1 cellular context compared by ENCODE assay signal in genomic region chr1:43946244-43947060, GRCh38.
TF ChIP-seq lines count a peak whose summit lies in the region.

TSS of gene IPO13 (plus strand) at chr1:43946950. CDS start at chr1:43947601, 651 bp downstream.

TF ChIP-seq in K562, 482 proteins besides CTCF, POLR2A, EP300 and RAD21 (continued from another document and continues in another):
- TF ChIP-seq HES1 (IDR thresholded peaks at IDR 0.05; ENCODE audit: low read depth): no peak
- no peak for TF ChIP-seq ID3 (CRISPR knock-in tag; IDR thresholded peaks at IDR 0.05)
- peak; percentile 92 for TF ChIP-seq ID3 (tag; IDR thresholded peaks at IDR 0.05)
- no peak for TF ChIP-seq PTTG1 (tag; IDR thresholded peaks at IDR 0.05; ENCODE audit: low read depth)
- no peak for TF ChIP-seq ELK3 (CRISPR knock-in tag; IDR thresholded peaks at IDR 0.05)
- TF ChIP-seq ARID3A (IDR thresholded peaks at IDR 0.05; ENCODE audit: borderline replicate concordance, low read depth, low read length): no peak
- no peak for TF ChIP-seq SMAD1 (IDR thresholded peaks at IDR 0.05; ENCODE audit: low read depth, low read length, partially characterized antibody)
- no peak for TF ChIP-seq ZNF512 (tag; IDR thresholded peaks at IDR 0.05)
- TF ChIP-seq RFX5 (IDR thresholded peaks at IDR 0.05; ENCODE audit: low read depth, low read length): 0 out of 2 replicates have a peak, but pooled peaks have one; percentile 31
- TF ChIP-seq MAFF (IDR thresholded peaks at IDR 0.05; ENCODE audit: low read length): no peak
- peak in 1 of 2 experiments; percentile 72; a peak in 1 of 4 replicates for TF ChIP-seq TBL1XR1 (IDR thresholded peaks at IDR 0.05; ENCODE audit: low read length in 2 of 2)
- TF ChIP-seq RBM25 (IDR thresholded peaks at IDR 0.05; ENCODE audit: low read depth, low read length, severe bottlenecking): no peak
- peak; percentile 76 for TF ChIP-seq C11orf30 (IDR thresholded peaks at IDR 0.05; ENCODE audit: low read depth)
- no peak for TF ChIP-seq ZFP30 (CRISPR knock-in tag; IDR thresholded peaks at IDR 0.05; ENCODE audit: borderline replicate concordance)
- TF ChIP-seq ZNF274 (IDR thresholded peaks at IDR 0.05; ENCODE audit: borderline replicate concordance, low read depth, low read length): no peak
- TF ChIP-seq THRAP3 (IDR thresholded peaks at IDR 0.05; ENCODE audit: borderline replicate concordance): no peak
- TF ChIP-seq RB1 (IDR thresholded peaks at IDR 0.05; ENCODE audit: low read depth): peak; percentile 99
- TF ChIP-seq CTBP1 (IDR thresholded peaks at IDR 0.05; ENCODE audit: borderline replicate concordance): peak; percentile 95
- peak; percentile 90 for TF ChIP-seq ATF7 (IDR thresholded peaks at IDR 0.05)
- peak; percentile 28; the same call in 1 of the 2 replicates for TF ChIP-seq TAF7 (tag; IDR thresholded peaks at IDR 0.05)
- 0 out of 2 replicates have a peak, but pooled peaks have one; percentile 51 for TF ChIP-seq FOXK1 (CRISPR knock-in tag; IDR thresholded peaks at IDR 0.05; ENCODE audit: borderline replicate concordance)
- TF ChIP-seq ZNF561 (CRISPR knock-in tag; conservative IDR thresholded peaks at IDR 0.05): no peak
- peak; percentile 59; the same call in 1 of the 2 replicates for TF ChIP-seq E2F5 (CRISPR knock-in tag; IDR thresholded peaks at IDR 0.05)
- TF ChIP-seq SIRT6 (IDR thresholded peaks at IDR 0.05; ENCODE audit: low read depth, low read length): no peak
- peak; percentile 69 for TF ChIP-seq SREBF1 (IDR thresholded peaks at IDR 0.05; ENCODE audit: borderline replicate concordance, low read depth, low read length)
- TF ChIP-seq MCM3 (IDR thresholded peaks at IDR 0.05): no peak
- no peak for TF ChIP-seq MED1 (CRISPR knock-in tag; IDR thresholded peaks at IDR 0.05; ENCODE audit: borderline replicate concordance)
- no peak for TF ChIP-seq HNRNPUL1 (IDR thresholded peaks at IDR 0.05; ENCODE audit: low read length)
- no peak for TF ChIP-seq ZNF778 (CRISPR knock-in tag; IDR thresholded peaks at IDR 0.05)
- TF ChIP-seq FIP1L1 (IDR thresholded peaks at IDR 0.05; ENCODE audit: low read depth, low read length, poor library complexity, severe bottlenecking): peak; percentile 100
- TF ChIP-seq MBD2 (IDR thresholded peaks at IDR 0.05; ENCODE audit: borderline replicate concordance, low read depth): peak; percentile 77
- TF ChIP-seq PCBP1 (IDR thresholded peaks at IDR 0.05; ENCODE audit: low read depth, low read length, poor library complexity, severe bottlenecking): peak; percentile 89
- TF ChIP-seq PRDM10 (IDR thresholded peaks at IDR 0.05; ENCODE audit: partially characterized antibody): peak; percentile 27
- no peak for TF ChIP-seq HNRNPH1 (optimal IDR thresholded peaks at IDR 0.05; ENCODE audit: low read depth, low read length)
- peak; percentile 95 for TF ChIP-seq NKRF (IDR thresholded peaks at IDR 0.05; ENCODE audit: borderline replicate concordance)
- TF ChIP-seq NFYB (IDR thresholded peaks at IDR 0.05; ENCODE audit: extremely low read depth, insufficient read length): no peak
- no peak for TF ChIP-seq ZNF133 (CRISPR knock-in tag; IDR thresholded peaks at IDR 0.05)
- TF ChIP-seq MXI1 (IDR thresholded peaks at IDR 0.05; ENCODE audit: low read depth, low read length): peak; percentile 94
- peak; percentile 96; a peak in 3 of 4 replicates for TF ChIP-seq MAZ (CRISPR knock-in tag; conservative IDR thresholded peaks at IDR 0.05 in 1 of 2, IDR thresholded peaks at IDR 0.05 in 1 of 2)
- no peak for TF ChIP-seq RERE (CRISPR knock-in tag; IDR thresholded peaks at IDR 0.05; ENCODE audit: borderline replicate concordance)
- TF ChIP-seq BDP1 (IDR thresholded peaks at IDR 0.05; ENCODE audit: insufficient read depth, insufficient read length): no peak
- TF ChIP-seq ATF1 (CRISPR knock-in tag; IDR thresholded peaks at IDR 0.05): no peak
- peak; percentile 90 for TF ChIP-seq ATF1 (tag; IDR thresholded peaks at IDR 0.05)
- TF ChIP-seq RBM34 (IDR thresholded peaks at IDR 0.05; ENCODE audit: borderline replicate concordance, insufficient read depth, low read length): peak; percentile 84; the same call in 1 of the 2 replicates
- TF ChIP-seq ZNF699 (CRISPR knock-in tag; IDR thresholded peaks at IDR 0.05; ENCODE audit: insufficient replicate concordance): no peak
- no peak for TF ChIP-seq ZZZ3 (IDR thresholded peaks at IDR 0.05)
- peak; percentile 26; the same call in 1 of the 2 replicates for TF ChIP-seq MYNN (IDR thresholded peaks at IDR 0.05)
- TF ChIP-seq MYNN (CRISPR knock-in tag; IDR thresholded peaks at IDR 0.05): no peak
- TF ChIP-seq ZNF780A (CRISPR knock-in tag; IDR thresholded peaks at IDR 0.05): no peak
